Comparison of ENCODE assay signal across 25 cellular contexts in genomic region chrX:23483396-23483795, GRCh38.
"Had no signal": no experiment of that assay in that cellular context is flagged by ENCODE, and none has a peak within 500 bp of the region (broad histone marks: within the 10 kb centered on the region; RNA-seq: fewer than 3 reads in every experiment).

No MANE protein-coding gene starts in this region.

- H3K4me3 Mint-ChIP-seq: activated CD4-positive, alpha-beta memory T cell treated with anti-CD3 and anti-CD28 coated beads for 36 hours; activated naive CD8-positive, alpha-beta T cell treated with anti-CD3 and anti-CD28 coated beads, Interleukin-2, amount 10 ng/mL, durations not matched to agents 7 days and 5 days; activated T-helper 17 cell treated with anti-CD3 and anti-CD28 coated beads, Interleukin-2, amount 50 U/mL, for 72 hours; effector memory CD8-positive, alpha-beta T cell; immature natural killer cell; neural progenitor cell; stimulated activated naive CD8-positive, alpha-beta T cell treated with anti-CD3 and anti-CD28 coated beads, Interleukin-15, Interleukin-2, amounts not matched to agents 100 ng/mL and 50 ng/mL, for 24 hours; type B pancreatic cell; WTC11 had no signal

- H3K36me3 ChIP-seq: cardiac muscle cell, esophagus squamous epithelium, left ventricle myocardium inferior, neural progenitor cell, ovary had no signal

- H3K27me3 ChIP-seq: cardiac muscle cell, esophagus squamous epithelium, neural progenitor cell, ovary had no signal

- H3K27ac ChIP-seq: cardiac muscle cell, esophagus squamous epithelium, left ventricle myocardium inferior, neural progenitor cell, ovary, psoas muscle had no signal

- DNase-seq: activated CD4-positive, alpha-beta memory T cell treated with anti-CD3 and anti-CD28 coated beads for 36 hours; activated CD4-positive, alpha-beta T cell treated with anti-CD3 and anti-CD28 coated beads for 4 hours; activated naive CD4-positive, alpha-beta T cell treated with Interleukin-2 at 50 U/mL for 16 hours; activated naive CD8-positive, alpha-beta T cell treated with anti-CD3 and anti-CD28 coated beads, Interleukin-2, amount 10 ng/mL, durations not matched to agents 7 days and 5 days; activated T-cell treated with anti-CD3 and anti-CD28 coated beads for 4 hours; amygdala; effector memory CD8-positive, alpha-beta T cell; esophagus squamous epithelium; immature natural killer cell; kidney glomerular epithelial cell; left ventricle myocardium inferior; mammary epithelial cell; midbrain; ovary; psoas muscle; right cardiac atrium; small intestine; stimulated activated CD4-positive, alpha-beta T cell treated with anti-CD3 and anti-CD28 coated beads, Interleukin-15, amount 100 ng/mL, for 24 hours; stimulated activated CD4-positive, alpha-beta T cell treated with anti-CD3 and anti-CD28 coated beads, Interleukin-2, amount 100 ng/mL, for 48 hours had no signal

- H3K9me3 ChIP-seq: esophagus squamous epithelium, ovary had no signal

- H3K36me3 Mint-ChIP-seq: activated CD4-positive, alpha-beta memory T cell treated with anti-CD3 and anti-CD28 coated beads for 36 hours; activated naive CD8-positive, alpha-beta T cell treated with anti-CD3 and anti-CD28 coated beads, Interleukin-2, amount 10 ng/mL, durations not matched to agents 7 days and 5 days; immature natural killer cell; neural progenitor cell had no signal

- H2AFZ ChIP-seq: neural progenitor cell had no signal

- H3K4me1 Mint-ChIP-seq: activated naive CD8-positive, alpha-beta T cell treated with anti-CD3 and anti-CD28 coated beads, Interleukin-2, amount 10 ng/mL, durations not matched to agents 7 days and 5 days; activated T-helper 17 cell treated with anti-CD3 and anti-CD28 coated beads, Interleukin-2, amount 50 U/mL, for 72 hours; immature natural killer cell; neural progenitor cell; WTC11 had no signal

- H3K27ac Mint-ChIP-seq: activated CD4-positive, alpha-beta memory T cell treated with anti-CD3 and anti-CD28 coated beads for 36 hours; activated naive CD8-positive, alpha-beta T cell treated with anti-CD3 and anti-CD28 coated beads, Interleukin-2, amount 10 ng/mL, durations not matched to agents 7 days and 5 days; activated T-helper 17 cell treated with anti-CD3 and anti-CD28 coated beads, Interleukin-2, amount 50 U/mL, for 72 hours; effector memory CD8-positive, alpha-beta T cell; immature natural killer cell; neural progenitor cell; stimulated activated naive CD8-positive, alpha-beta T cell treated with anti-CD3 and anti-CD28 coated beads, Interleukin-15, Interleukin-2, amounts not matched to agents 100 ng/mL and 50 ng/mL, for 24 hours; type B pancreatic cell; WTC11 had no signal

- ATAC-seq: activated T-helper 17 cell treated with anti-CD3 and anti-CD28 coated beads, Interleukin-2, amount 50 U/mL, for 72 hours; effector memory CD8-positive, alpha-beta T cell; psoas muscle; right cardiac atrium; WTC11 had no signal

- H3K9ac ChIP-seq: neural progenitor cell had no signal

- H3K4me1 ChIP-seq: esophagus squamous epithelium, left ventricle myocardium inferior, neural progenitor cell, psoas muscle had no signal

- H3K4me2 ChIP-seq: neural progenitor cell had no signal

- H3K9me3 Mint-ChIP-seq: activated CD4-positive, alpha-beta memory T cell treated with anti-CD3 and anti-CD28 coated beads for 36 hours; activated naive CD8-positive, alpha-beta T cell treated with anti-CD3 and anti-CD28 coated beads, Interleukin-2, amount 10 ng/mL, durations not matched to agents 7 days and 5 days; activated T-helper 17 cell treated with anti-CD3 and anti-CD28 coated beads, Interleukin-2, amount 50 U/mL, for 72 hours; effector memory CD8-positive, alpha-beta T cell; stimulated activated naive CD8-positive, alpha-beta T cell treated with anti-CD3 and anti-CD28 coated beads, Interleukin-15, Interleukin-2, amounts not matched to agents 100 ng/mL and 50 ng/mL, for 24 hours had no signal

- H3K4me3 ChIP-seq: cardiac muscle cell, esophagus squamous epithelium, left ventricle myocardium inferior, neural progenitor cell, ovary, psoas muscle had no signal

- H3K27me3 Mint-ChIP-seq: activated CD4-positive, alpha-beta memory T cell treated with anti-CD3 and anti-CD28 coated beads for 36 hours; activated naive CD8-positive, alpha-beta T cell treated with anti-CD3 and anti-CD28 coated beads, Interleukin-2, amount 10 ng/mL, durations not matched to agents 7 days and 5 days; activated T-helper 17 cell treated with anti-CD3 and anti-CD28 coated beads, Interleukin-2, amount 50 U/mL, for 72 hours; effector memory CD8-positive, alpha-beta T cell; stimulated activated naive CD8-positive, alpha-beta T cell treated with anti-CD3 and anti-CD28 coated beads, Interleukin-15, Interleukin-2, amounts not matched to agents 100 ng/mL and 50 ng/mL, for 24 hours; type B pancreatic cell had no signal
